ENCODE assay signal across 19 cellular contexts in genomic region chr12:24201258-24201970, GRCh38.
DNase-seq lines count a peak whose midpoint lies in the region; ATAC-seq, FAIRE-seq and TF ChIP-seq lines count a peak whose summit lies in the region.
"Had no signal": no experiment of that assay in that cellular context is flagged by ENCODE, and none has a peak within 500 bp of the region (broad histone marks: within the 10 kb centered on the region; RNA-seq: fewer than 3 reads in every experiment).

No MANE protein-coding gene starts in this region.

- H3K36me3 ChIP-seq in suprapubic skin, result no peaks in the 10 kb centered on the region
- H3K36me3 ChIP-seq in kidney (ENCODE audit: control insufficient read depth in 1 of 2, insufficient read depth in 2 of 2, low read length in 2 of 2), result no peaks in the 10 kb centered on the region
- H3K36me3 ChIP-seq: BLaER1 had no signal

- H3K9me3 ChIP-seq in suprapubic skin (no peaks in the 10 kb centered on the region), kidney (ENCODE audit: control insufficient read depth in 1 of 2, low read length in 2 of 2) (no peaks in the 10 kb centered on the region)

- no peak overlapping the region for H3K9ac ChIP-seq in kidney (ENCODE audit: low read length in 2 of 2)
- H3K9ac ChIP-seq: BLaER1 had no signal

- no peaks in the 10 kb centered on the region for H3K4me1 ChIP-seq in suprapubic skin
- H3K4me1 ChIP-seq in kidney (ENCODE audit: control insufficient read depth in 1 of 2, insufficient read depth in 1 of 2, low read depth in 1 of 2, low read length in 2 of 2), result no peaks in the 10 kb centered on the region

- TF ChIP-seq CTCF in suprapubic skin (IDR thresholded peaks at IDR 0.05) (no peak), kidney (IDR thresholded peaks at IDR 0.05; ENCODE audit: borderline replicate concordance, extremely low read depth, insufficient read depth) (no peak)

- H3K27me3 ChIP-seq in suprapubic skin, result no peaks in the 10 kb centered on the region
- H3K27me3 ChIP-seq: BLaER1 had no signal

- no peak for DNase-seq in GM12892 (ENCODE audit: insufficient read length)
- peak; percentile 28 for DNase-seq in iris pigment epithelial cell (ENCODE audit: low read depth)
- no peak for DNase-seq in suprapubic skin (ENCODE audit: low spot score in 2 of 2)
- no peak for DNase-seq in germinal center (ENCODE audit: low spot score)
- DNase-seq in kidney, result no peak
- DNase-seq in cortex of kidney (lab: John Stamatoyannopoulos, UW), result no peak
- DNase-seq: activated CD8-positive, alpha-beta memory T cell treated with anti-CD3 and anti-CD28 coated beads for 24 hours; activated naive CD4-positive, alpha-beta T cell; EL; glutamatergic neuron; KBM-7; naive thymus-derived CD4-positive, alpha-beta T cell; NCI-H1694 treated with DMSO at 0.1 percent for 48 hours; NK-92 treated with Interleukin-12 subunit alpha and Interleukin-12 subunit beta, amount 100 ng/mL, for 24 hours; stimulated activated CD4-positive, alpha-beta T cell treated with anti-CD3 and anti-CD28 coated beads, Interleukin-4, amount 100 ng/mL, for 1 hour had no signal

- ATAC-seq in GM19395 (IDR thresholded peaks at IDR 0.05; ENCODE audit: unreplicated experiment) (peak; percentile 33), HG03045 (IDR thresholded peaks at IDR 0.05; ENCODE audit: unreplicated experiment) (peak; percentile 48)
- ATAC-seq: naive thymus-derived CD4-positive, alpha-beta T cell had no signal

- intact Hi-C loops in kidney (cut with DNase I), result no loop called here

- TF ChIP-seq POLR2A in GM12892 (IDR thresholded peaks at IDR 0.05; ENCODE audit: low read depth, low read length), result no peak
- TF ChIP-seq POLR2A in suprapubic skin (IDR thresholded peaks at IDR 0.05), result no peak

- H3K4me3 ChIP-seq in suprapubic skin, result no peak overlapping the region
- H3K4me3 ChIP-seq in kidney (ENCODE audit: low read length in 2 of 2), result no peak overlapping the region
- H3K4me3 ChIP-seq: BLaER1 had no signal

- no peak overlapping the region for H3K27ac ChIP-seq in suprapubic skin
- H3K27ac ChIP-seq in kidney (ENCODE audit: low read depth in 2 of 2, low read length in 2 of 2), result no peak overlapping the region
- H3K27ac ChIP-seq: BLaER1 had no signal

- 87% methylated on average over 3 of the region's 3 CpGs for WGBS in suprapubic skin

- FAIRE-seq in GM12892 (lab: Jason Lieb, UNC), result peak; percentile 33
- no peak for FAIRE-seq in kidney (lab: Jason Lieb, UNC)
- FAIRE-seq: H1 had no signal

- no peak for TF ChIP-seq EP300 in suprapubic skin (IDR thresholded peaks at IDR 0.05)
